14 cellular contexts compared by ENCODE assay signal in the genomic region with DNA sequence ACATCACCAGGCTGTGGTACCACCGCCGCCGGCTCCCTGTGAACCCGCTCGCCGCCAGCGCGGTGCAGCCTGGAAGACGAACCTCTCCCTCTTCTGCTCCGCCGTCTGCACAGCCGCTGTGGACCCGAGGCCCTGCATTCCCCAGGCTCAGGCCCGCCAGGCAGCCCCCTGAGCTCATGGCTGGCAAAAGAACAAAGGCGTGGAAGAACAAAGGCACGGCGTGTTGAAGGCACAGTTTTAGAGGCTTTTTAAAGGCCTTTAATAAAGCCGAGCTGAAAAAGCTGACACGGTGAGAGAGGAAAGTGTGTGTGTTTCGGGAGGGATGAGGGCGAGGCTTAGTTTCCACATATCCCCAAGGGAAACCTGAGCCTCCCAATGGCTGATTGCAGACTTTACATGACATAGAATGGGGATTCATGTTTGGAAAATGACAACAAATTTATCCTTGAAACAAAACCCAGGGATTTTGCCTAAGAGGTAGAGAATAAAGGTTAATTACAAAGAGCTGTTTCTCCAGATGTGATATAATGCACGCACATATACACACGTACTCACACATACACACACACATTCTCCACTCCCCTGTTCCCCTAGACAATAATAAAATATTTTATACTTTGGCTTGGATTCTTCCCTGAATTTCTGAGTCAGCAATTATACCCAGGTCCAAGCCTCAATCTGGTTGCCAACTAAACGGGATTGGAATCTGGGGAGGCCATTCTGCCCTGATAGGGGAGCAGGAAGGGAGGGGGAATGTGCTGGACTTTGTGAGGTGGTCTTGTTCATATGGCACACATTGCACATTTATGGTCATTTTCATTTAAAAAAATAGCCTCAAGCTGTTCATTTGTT. TPM values are rescaled to one million over a fixed set of nuclear protein-coding genes. Genes with fewer than 3 reads are reported as not detected.
DNase-seq lines count a peak whose midpoint lies in the region; ATAC-seq lines count a peak whose summit lies in the region.
"Had no signal": no experiment of that assay in that cellular context is flagged by ENCODE, and none has a peak within 500 bp of the region (broad histone marks: within the 10 kb centered on the region; RNA-seq: fewer than 3 reads in every experiment).

No MANE protein-coding gene starts in this region.

- DNase-seq in HAP-1 (ENCODE audit: low spot score in 2 of 2) (peak; percentile 61 to 68), astrocyte of the hippocampus (ENCODE audit: low read depth, low spot score) (peak; percentile 89), right cardiac atrium (peak; percentile 43 to 73 (median 69)), sciatic nerve (ENCODE audit: low spot score) (no peak), SHP77 (lab: John Stamatoyannopoulos, UW) (no peak), GM19238 (ENCODE audit: insufficient read length, low spot score) (no peak), NCI-H187 (lab: John Stamatoyannopoulos, UW) (no peak)
- DNase-seq: DMS 273 treated with DMSO at 0.1 percent for 48 hours, immature natural killer cell, NCI-H1436 treated with DMSO at 0.1 percent for 48 hours, PC-3 had no signal

- WGBS in right cardiac atrium: 44% methylated on average over 24 of the region's 24 CpGs

- H3K9me3 ChIP-seq in HAP-1: no peaks in the 10 kb centered on the region
- H3K9me3 ChIP-seq in right cardiac atrium (ENCODE audit: control insufficient read depth, low read length): no peaks in the 10 kb centered on the region

- ATAC-seq in right cardiac atrium (peak; percentile 63 to 85), sciatic nerve (peak; percentile 61), GM18907 (IDR thresholded peaks at IDR 0.05; ENCODE audit: unreplicated experiment) (no peak)
- ATAC-seq: PC-3 had no signal

- H3K27me3 ChIP-seq in HAP-1 (ENCODE audit: low read depth) (no peaks in the 10 kb centered on the region), right cardiac atrium (ENCODE audit: control insufficient read depth, insufficient read depth) (no peaks in the 10 kb centered on the region)

- H3K36me3 ChIP-seq in HAP-1 (replicated peaks): no peaks in the 10 kb centered on the region

- no peak overlapping the region for H3K27ac ChIP-seq in right cardiac atrium (ENCODE audit: low read length)
- H3K27ac ChIP-seq: parathyroid adenoma had no signal

- H3K4me1 ChIP-seq in HAP-1 (peaks cover 9% of the 10 kb centered on the region), right cardiac atrium (ENCODE audit: control insufficient read depth, insufficient read depth, low read length) (no peaks in the 10 kb centered on the region)
- H3K4me1 ChIP-seq: parathyroid adenoma had no signal

- intact Hi-C loops in right cardiac atrium (cut with DNase I) (no loop called here), sciatic nerve (cut with DNase I) (no loop called here)

- H3K4me3 ChIP-seq in HAP-1 (no peak overlapping the region), right cardiac atrium (ENCODE audit: low read length) (no peak overlapping the region)

- in situ Hi-C loops in HAP-1 (cut with MboI; ENCODE audit: low sequenced_read_pairs): no loop called here

RNA-seq across cellular contexts. Expression of gene RFX8, which starts 39.7 kb away (rescaled TPM):
- total RNA-seq in right cardiac atrium (1 to 10 TPM in 1 of 4 donors, under 1 TPM in 3; 0.50 to 1.1 (median 0.62) TPM), sciatic nerve (6.5 TPM)
- 0.45 TPM for polyA plus RNA-seq in right cardiac atrium
- total RNA-seq: H4 had no signal
- polyA plus RNA-seq: immature natural killer cell had no signal

RNA-seq across cellular contexts. Expression of gene CREG2, which starts 47.9 kb away (rescaled TPM):
- 1 to 10 TPM in 1 of 4 donors, under 1 TPM in 3; 0.17 to 1.0 (median 0.29) TPM for total RNA-seq in right cardiac atrium
- polyA plus RNA-seq in right cardiac atrium: 0.14 TPM
- not detected for total RNA-seq in sciatic nerve
- total RNA-seq: H4 had no signal
- polyA plus RNA-seq: immature natural killer cell had no signal

Comparison
In these comparisons a context has a peak if more than half of its experiments do, and no peak if none do; other contexts are left out.
1. DNase-seq: peak in HAP-1 (2 of 2), astrocyte of the hippocampus (single experiment) and right cardiac atrium (3 of 3); none in sciatic nerve (single experiment), SHP77 (0 of 2), GM19238 (single experiment) and NCI-H187 (0 of 2).